ENCODE assay signal across 20 cellular contexts in the genomic region with DNA sequence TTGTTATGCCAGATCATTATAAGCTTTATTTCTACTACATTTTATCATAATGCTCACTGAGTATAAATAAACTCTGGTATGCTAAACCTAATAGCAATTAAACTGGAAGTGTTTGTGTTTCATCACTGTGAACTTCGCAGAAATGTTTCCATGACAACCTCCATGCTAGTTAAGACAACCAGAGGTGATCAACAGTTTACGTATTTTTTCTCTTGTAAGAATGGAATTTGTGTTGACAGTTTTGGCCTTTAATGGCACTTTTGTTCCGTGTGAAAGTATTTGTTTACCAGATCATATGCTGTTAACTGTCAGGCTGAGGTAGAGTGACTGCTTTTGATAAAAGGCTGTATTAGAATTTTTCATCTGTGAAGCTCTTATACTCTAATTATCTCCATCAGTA.
"Had no signal": no experiment of that assay in that cellular context is flagged by ENCODE, and none has a peak within 500 bp of the region (broad histone marks: within the 10 kb centered on the region; RNA-seq: fewer than 3 reads in every experiment).

No MANE protein-coding gene starts in this region.

- DNase-seq: activated CD4-positive, alpha-beta T cell treated with anti-CD3 and anti-CD28 coated beads for 1 hour; activated CD4-positive, alpha-beta T cell treated with anti-CD3 and anti-CD28 coated beads, Interleukin-2, amount 50 U/mL, for 48 hours; activated CD8-positive, alpha-beta memory T cell treated with anti-CD3 and anti-CD28 coated beads, Interleukin-2, amount 10 ng/mL, durations not matched to agents 7 days and 5 days; activated gamma-delta T cell; activated naive CD8-positive, alpha-beta T cell treated with anti-CD3 and anti-CD28 coated beads for 36 hours; activated T-cell treated with anti-CD3 and anti-CD28 coated beads, Interleukin-2, amount 50 U/mL, for 4 hours; aorta; caudate nucleus; cortex of kidney; effector CD8-positive, alpha-beta T cell; foreskin keratinocyte; head of caudate nucleus; left ventricle myocardium inferior; occipital lobe; stimulated activated CD4-positive, alpha-beta T cell treated with anti-CD3 and anti-CD28 coated beads, Interleukin-4, amount 100 ng/mL, for 1 hour; stimulated activated naive CD8-positive, alpha-beta T cell treated with anti-CD3 and anti-CD28 coated beads, Interleukin-15, amount 100 ng/mL, for 72 hours; T-helper 9 cell; testis had no signal

- H3K4me1 Mint-ChIP-seq: activated CD8-positive, alpha-beta memory T cell treated with anti-CD3 and anti-CD28 coated beads, Interleukin-2, amount 10 ng/mL, durations not matched to agents 7 days and 5 days; activated naive CD8-positive, alpha-beta T cell treated with anti-CD3 and anti-CD28 coated beads for 36 hours; memory B cell; stimulated activated naive CD8-positive, alpha-beta T cell treated with anti-CD3 and anti-CD28 coated beads, Interleukin-15, amount 100 ng/mL, for 72 hours had no signal

- H3K36me3 Mint-ChIP-seq: activated CD8-positive, alpha-beta memory T cell treated with anti-CD3 and anti-CD28 coated beads, Interleukin-2, amount 10 ng/mL, durations not matched to agents 7 days and 5 days; activated naive CD8-positive, alpha-beta T cell treated with anti-CD3 and anti-CD28 coated beads for 36 hours; memory B cell; natural killer cell treated with Interleukin-12 subunit alpha and Interleukin-12 subunit beta and Interleukin-15 and Interleukin-18, amount 100 ng/mL, for 72 hours had no signal

- H3K27ac Mint-ChIP-seq: activated CD8-positive, alpha-beta memory T cell treated with anti-CD3 and anti-CD28 coated beads, Interleukin-2, amount 10 ng/mL, durations not matched to agents 7 days and 5 days; activated naive CD8-positive, alpha-beta T cell treated with anti-CD3 and anti-CD28 coated beads for 36 hours; memory B cell; natural killer cell treated with Interleukin-12 subunit alpha and Interleukin-12 subunit beta and Interleukin-15 and Interleukin-18, amount 100 ng/mL, for 72 hours; stimulated activated naive CD8-positive, alpha-beta T cell treated with anti-CD3 and anti-CD28 coated beads, Interleukin-15, amount 100 ng/mL, for 72 hours had no signal

- H3K4me3 ChIP-seq: left ventricle myocardium inferior, testis had no signal

- ATAC-seq: activated CD8-positive, alpha-beta memory T cell treated with anti-CD3 and anti-CD28 coated beads, Interleukin-2, amount 10 ng/mL, durations not matched to agents 7 days and 5 days; activated T-cell treated with anti-CD3 and anti-CD28 coated beads, Interleukin-2, amount 50 U/mL, for 4 hours; foreskin keratinocyte; natural killer cell treated with Interleukin-12 subunit alpha and Interleukin-12 subunit beta and Interleukin-15 and Interleukin-18, amount 100 ng/mL, for 72 hours; stimulated activated naive CD8-positive, alpha-beta T cell treated with anti-CD3 and anti-CD28 coated beads, Interleukin-15, amount 100 ng/mL, for 72 hours had no signal

- H3K9me3 Mint-ChIP-seq: activated naive CD8-positive, alpha-beta T cell treated with anti-CD3 and anti-CD28 coated beads for 36 hours; activated T-cell treated with anti-CD3 and anti-CD28 coated beads, Interleukin-2, amount 50 U/mL, for 4 hours; memory B cell had no signal

- H3K4me3 Mint-ChIP-seq: activated CD8-positive, alpha-beta memory T cell treated with anti-CD3 and anti-CD28 coated beads, Interleukin-2, amount 10 ng/mL, durations not matched to agents 7 days and 5 days; activated naive CD8-positive, alpha-beta T cell treated with anti-CD3 and anti-CD28 coated beads for 36 hours; activated T-cell treated with anti-CD3 and anti-CD28 coated beads, Interleukin-2, amount 50 U/mL, for 4 hours; memory B cell; natural killer cell treated with Interleukin-12 subunit alpha and Interleukin-12 subunit beta and Interleukin-15 and Interleukin-18, amount 100 ng/mL, for 72 hours; stimulated activated naive CD8-positive, alpha-beta T cell treated with anti-CD3 and anti-CD28 coated beads, Interleukin-15, amount 100 ng/mL, for 72 hours had no signal

- H3K27me3 Mint-ChIP-seq: activated naive CD8-positive, alpha-beta T cell treated with anti-CD3 and anti-CD28 coated beads for 36 hours; natural killer cell treated with Interleukin-12 subunit alpha and Interleukin-12 subunit beta and Interleukin-15 and Interleukin-18, amount 100 ng/mL, for 72 hours; stimulated activated naive CD8-positive, alpha-beta T cell treated with anti-CD3 and anti-CD28 coated beads, Interleukin-15, amount 100 ng/mL, for 72 hours had no signal
